ENCODE assay signal across 11 cellular contexts in the genomic region with DNA sequence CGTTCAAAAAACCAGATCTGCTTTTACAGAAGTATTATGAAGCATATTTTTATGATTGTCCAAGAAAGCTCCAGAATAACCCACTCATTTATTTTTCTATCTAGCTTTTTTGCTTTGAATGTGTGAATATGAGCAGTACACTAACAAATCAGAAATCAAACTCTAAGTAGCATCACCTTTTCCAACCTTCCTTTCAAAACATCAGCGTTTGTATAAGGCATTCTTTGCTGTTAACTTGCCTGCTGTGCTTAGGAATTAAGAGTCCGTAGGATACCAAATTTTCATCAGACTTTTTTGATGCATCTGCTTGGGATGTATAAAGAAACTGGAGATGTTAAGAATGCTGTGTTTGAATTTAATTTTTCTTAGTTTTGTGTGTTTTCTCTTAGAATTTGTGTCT. TPM values are rescaled to one million over a fixed set of nuclear protein-coding genes. Genes with fewer than 3 reads are reported as not detected.
DNase-seq lines count a peak whose midpoint lies in the region; ATAC-seq, FAIRE-seq and TF ChIP-seq lines count a peak whose summit lies in the region.
"Had no signal": no experiment of that assay in that cellular context is flagged by ENCODE, and none has a peak within 500 bp of the region (broad histone marks: within the 10 kb centered on the region; RNA-seq: fewer than 3 reads in every experiment).

No MANE protein-coding gene starts in this region.

- H3K36me3 Mint-ChIP-seq in natural killer cell treated with Interleukin-12 subunit alpha and Interleukin-12 subunit beta and Interleukin-15 and Interleukin-18, amount 100 ng/mL, for 72 hours = peaks cover 8% of the 10 kb centered on the region

- POLR2A ChIA-PET in A549 (lab: Yijun Ruan, JAX) = no interaction called here

- no peak for TF ChIP-seq RAD21 in A549 (conservative IDR thresholded peaks at IDR 0.05 in 1 of 2, IDR thresholded peaks at IDR 0.05 in 1 of 2)

- H3K9me3 ChIP-seq in A549 (no peaks in the 10 kb centered on the region), prostate gland (no peaks in the 10 kb centered on the region)

- no peak overlapping the region for H3K27ac ChIP-seq in A549
- no peak overlapping the region for H3K27ac ChIP-seq in prostate gland

- no peak for TF ChIP-seq CTCF in A549 (IDR thresholded peaks at IDR 0.05)
- no peak for TF ChIP-seq CTCF in astrocyte of the cerebellum (IDR thresholded peaks at IDR 0.05; ENCODE audit: low read depth, low read length, missing control alignments)
- no peak for TF ChIP-seq CTCF in prostate gland (IDR thresholded peaks at IDR 0.05)

- H3K36me3 ChIP-seq in prostate gland = no peaks in the 10 kb centered on the region

- intact Hi-C loops in prostate gland (cut with DNase I) = loop anchor here (10.0 kb wide), 1 partner anchor 489 kb away; no protein-coding TSS in a partner anchor

- peaks cover 48 to 51% of the 10 kb centered on the region in 2 donors for H3K4me1 Mint-ChIP-seq in natural killer cell treated with Interleukin-12 subunit alpha and Interleukin-12 subunit beta and Interleukin-15 and Interleukin-18, amount 100 ng/mL, for 72 hours (ENCODE audit: low read depth in 2 of 2)

- peak overlapping the region in 1 of 2 donors; percentile 2 for H3K27ac Mint-ChIP-seq in natural killer cell treated with Interleukin-12 subunit alpha and Interleukin-12 subunit beta and Interleukin-15 and Interleukin-18, amount 100 ng/mL, for 72 hours

- 70% methylated on average over 3 of the region's 3 CpGs for WGBS in A549 (ENCODE audit: missing lambda C conversion rate)
- WGBS in prostate gland = 79% methylated on average over 3 of the region's 3 CpGs

- H3K4me3 ChIP-seq in A549 (no peak overlapping the region), astrocyte of the cerebellum (ENCODE audit: low read depth, low read length) (peak overlapping the region; percentile 77), prostate gland (no peak overlapping the region)

- FAIRE-seq in A549 (lab: Jason Lieb, UNC) = peak; percentile 13

- H3K4me3 Mint-ChIP-seq in natural killer cell treated with Interleukin-12 subunit alpha and Interleukin-12 subunit beta and Interleukin-15 and Interleukin-18, amount 100 ng/mL, for 72 hours = peak overlapping the region; percentile 8

- no peaks in the 10 kb centered on the region for H3K27me3 Mint-ChIP-seq in natural killer cell treated with Interleukin-12 subunit alpha and Interleukin-12 subunit beta and Interleukin-15 and Interleukin-18, amount 100 ng/mL, for 72 hours

- ATAC-seq in A549 = no peak
- no peak for ATAC-seq in natural killer cell treated with Interleukin-12 subunit alpha and Interleukin-12 subunit beta and Interleukin-15 and Interleukin-18, amount 100 ng/mL, for 72 hours
- no peak for ATAC-seq in GM21576 (IDR thresholded peaks at IDR 0.05; ENCODE audit: unreplicated experiment)
- ATAC-seq in activated CD4-positive, CD25-positive, alpha-beta regulatory T cell treated with anti-CD3 and anti-CD28 coated beads, Interleukin-2, amount 50 U/mL, for 24 hours = no peak

- CTCF ChIA-PET in A549 (lab: Yijun Ruan, JAX) = no interaction called here

- no peaks in the 10 kb centered on the region for H3K27me3 ChIP-seq in prostate gland (replicated peaks; ENCODE audit: insufficient read depth)

- no peak for DNase-seq in A549 (ENCODE audit: low read depth in 1 of 2, low spot score in 1 of 2)
- peak; percentile 35 for DNase-seq in ELR (ENCODE audit: low read depth)
- DNase-seq in astrocyte of the cerebellum (ENCODE audit: low read depth) = no peak
- no peak for DNase-seq in natural killer cell treated with Interleukin-12 subunit alpha and Interleukin-12 subunit beta and Interleukin-15 and Interleukin-18, amount 100 ng/mL, for 72 hours (ENCODE audit: low spot score)
- DNase-seq in NCI-H1436 (lab: John Stamatoyannopoulos, UW) = no peak
- DNase-seq in prostate gland (ENCODE audit: low spot score) = no peak
- DNase-seq: GDM1, NCI-H1417 treated with DMSO at 0.1 percent for 48 hours, NCI-H748 treated with DMSO at 0.1 percent for 48 hours had no signal

- in situ Hi-C loops in astrocyte of the cerebellum (cut with HindIII; ENCODE audit: low sequenced_read_pairs) = no loop called here

- H3K4me2 ChIP-seq in A549 = no peak overlapping the region

- TF ChIP-seq EP300 in A549 (IDR thresholded peaks at IDR 0.05) = no peak

- H3K9me3 Mint-ChIP-seq in natural killer cell treated with Interleukin-12 subunit alpha and Interleukin-12 subunit beta and Interleukin-15 and Interleukin-18, amount 100 ng/mL, for 72 hours = no peaks in the 10 kb centered on the region

- TF ChIP-seq POLR2A in A549 (IDR thresholded peaks at IDR 0.05; ENCODE audit: low read length) (no peak), prostate gland (IDR thresholded peaks at IDR 0.05) (no peak)

- H3K4me1 ChIP-seq in A549 = peaks cover 8% of the 10 kb centered on the region; the same call in 2 of the 3 replicates
- no peaks in the 10 kb centered on the region for H3K4me1 ChIP-seq in prostate gland (replicated peaks)

TF ChIP-seq in A549, 52 proteins besides CTCF, POLR2A, EP300 and RAD21:
- TF ChIP-seq POLR2AphosphoS2 (conservative IDR thresholded peaks at IDR 0.05; ENCODE audit: low read length) (no peak), FOXS1 (CRISPR knock-in tag; IDR thresholded peaks at IDR 0.05) (no peak), FOSL2 (IDR thresholded peaks at IDR 0.05) (no peak), FOSL2 (CRISPR knock-in tag; IDR thresholded peaks at IDR 0.05) (no peak), KDM1A (IDR thresholded peaks at IDR 0.05; ENCODE audit: low read depth) (no peak), MAFK (IDR thresholded peaks at IDR 0.05; ENCODE audit: partially characterized antibody) (no peak), NR3C1 (IDR thresholded peaks at IDR 0.05) (no peak), HOXB13 (CRISPR knock-in tag; IDR thresholded peaks at IDR 0.05; ENCODE audit: low read depth) (no peak)

RNA-seq across cellular contexts. Expression of a gene that starts 3.8 kb away (rescaled TPM):
- polyA plus RNA-seq in A549 (2011; rRNA removed) = 18.3 and 23.1 TPM in 2 replicates
- polyA plus RNA-seq in A549 (2012; cell fraction: cytosol; rRNA removed) = 17.4 and 19.6 TPM in 2 replicates
- polyA plus RNA-seq in A549 (2012; cell fraction: nucleus; rRNA removed) = 29.3 and 31.3 TPM in 2 replicates
- polyA plus RNA-seq in A549 (2017; fragmentation: RNase III; extraction: RNeasy Plus Mini Kit Qiagen cat#74134 plus additional on column Dnase treatment) = 14.3 to 16.7 TPM (median 16.1 TPM) in 3 replicates
- polyA minus RNA-seq in A549 (2011; rRNA and poly(A)+ RNA removed) = 41.0 and 41.8 TPM in 2 replicates
- total RNA-seq in natural killer cell treated with Interleukin-12 subunit alpha and Interleukin-12 subunit beta and Interleukin-15 and Interleukin-18, amount 100 ng/mL, for 72 hours = 10 to 100 TPM; 50.9 to 73.6 TPM
- total RNA-seq in prostate gland = 100 to 1,000 TPM in 1 of 2 donors, 1 to 10 TPM in 1; 9.7 to 130 TPM
